ENCODE assay signal across 8 cellular contexts in genomic region chr22:27804683-27805297, GRCh38. TPM values are rescaled to one million over a fixed set of nuclear protein-coding genes. Genes with fewer than 3 reads are reported as not detected.
A peak's percentile ranks its signal among the peaks of the same experiment; 100 is the strongest.
DNase-seq lines count a peak whose midpoint lies in the region; ATAC-seq and TF ChIP-seq lines count a peak whose summit lies in the region.

No MANE protein-coding gene starts in this region.

- DNase-seq in NCI-H2081 (lab: John Stamatoyannopoulos, UW) (peak; percentile 61 to 65), NCI-H2081 treated with DMSO at 0.1 percent for 48 hours (lab: John Stamatoyannopoulos, UW) (no peak), NB4 (ENCODE audit: low read depth) (peak; percentile 62), WERI-Rb-1 (peak; percentile 77), left lung (no peak)
- peak; percentile 34 for DNase-seq in central memory CD4-positive, alpha-beta T cell
- DNase-seq in stimulated activated CD4-positive, alpha-beta T cell treated with anti-CD3 and anti-CD28 coated beads, TNF-alpha, amount 100 ng/mL, for 4 hours (ENCODE audit: low read depth in 3 of 3), result peak in 2 of 3 experiments; percentile 18 to 32

- H3K4me1 ChIP-seq in left lung, result peaks cover 4 to 25% of the 10 kb centered on the region in 2 donors

- intact Hi-C loops in left lung (cut with DNase I), result loop anchor here in 1 of 2 donors (10.0 kb wide), 1 partner anchor 400 kb away; no protein-coding TSS in a partner anchor

- no peak overlapping the region for H3K27ac ChIP-seq in WERI-Rb-1
- H3K27ac ChIP-seq in left lung, result no peak overlapping the region

- H3K27me3 ChIP-seq in WERI-Rb-1 (ENCODE audit: insufficient read depth, low read depth, severe bottlenecking) (peaks cover 2% of the 10 kb centered on the region), left lung (peaks cover 9 to 54% of the 10 kb centered on the region in 2 donors)

- peak; percentile 68 for ATAC-seq in left lung
- ATAC-seq in HG03457 (IDR thresholded peaks at IDR 0.05; ENCODE audit: unreplicated experiment), result no peak

- no peak overlapping the region for H3K4me3 ChIP-seq in NB4 (ENCODE audit: low read depth, low read length)
- no peak overlapping the region for H3K4me3 ChIP-seq in WERI-Rb-1 (ENCODE audit: low read depth, low read length)
- no peak overlapping the region for H3K4me3 ChIP-seq in left lung

- H3K36me3 ChIP-seq in WERI-Rb-1 (no peaks in the 10 kb centered on the region), left lung (no peaks in the 10 kb centered on the region)

- TF ChIP-seq POLR2A in NB4 (IDR thresholded peaks at IDR 0.05; ENCODE audit: extremely low read depth, insufficient read length), result no peak

- H3K9me3 ChIP-seq in WERI-Rb-1 (ENCODE audit: severe bottlenecking), result no peaks in the 10 kb centered on the region
- no peaks in the 10 kb centered on the region for H3K9me3 ChIP-seq in left lung

- TF ChIP-seq CTCF in NB4 (IDR thresholded peaks at IDR 0.05; ENCODE audit: low read depth, low read length), result peak; percentile 62
- TF ChIP-seq CTCF in WERI-Rb-1 (IDR thresholded peaks at IDR 0.05; ENCODE audit: low read depth, low read length), result peak; percentile 72
- TF ChIP-seq CTCF in left lung (IDR thresholded peaks at IDR 0.05), result peak; percentile 60 to 65

RNA-seq across cellular contexts. Expression of gene MN1, which starts 3.2 kb away (rescaled TPM):
- 1 to 10 TPM; 5.1 to 7.4 TPM for total RNA-seq in left lung

Comparison
In these comparisons a context has a peak if more than half of its experiments do, and no peak if none do; other contexts are left out.
1. DNase-seq: peak in NCI-H2081 (2 of 2), NB4 (single experiment), WERI-Rb-1 (single experiment), central memory CD4-positive, alpha-beta T cell (single experiment) and stimulated activated CD4-positive, alpha-beta T cell treated with anti-CD3 and anti-CD28 coated beads, TNF-alpha, amount 100 ng/mL, for 4 hours (2 of 3); none in NCI-H2081 treated with DMSO at 0.1 percent for 48 hours (single experiment) and left lung (0 of 2).
2. Peak in every context shown above with its lines, with median percentiles within 50 percentile points of each other: CTCF ChIP-seq.